ENCODE assay signal across 18 cellular contexts in the genomic region with DNA sequence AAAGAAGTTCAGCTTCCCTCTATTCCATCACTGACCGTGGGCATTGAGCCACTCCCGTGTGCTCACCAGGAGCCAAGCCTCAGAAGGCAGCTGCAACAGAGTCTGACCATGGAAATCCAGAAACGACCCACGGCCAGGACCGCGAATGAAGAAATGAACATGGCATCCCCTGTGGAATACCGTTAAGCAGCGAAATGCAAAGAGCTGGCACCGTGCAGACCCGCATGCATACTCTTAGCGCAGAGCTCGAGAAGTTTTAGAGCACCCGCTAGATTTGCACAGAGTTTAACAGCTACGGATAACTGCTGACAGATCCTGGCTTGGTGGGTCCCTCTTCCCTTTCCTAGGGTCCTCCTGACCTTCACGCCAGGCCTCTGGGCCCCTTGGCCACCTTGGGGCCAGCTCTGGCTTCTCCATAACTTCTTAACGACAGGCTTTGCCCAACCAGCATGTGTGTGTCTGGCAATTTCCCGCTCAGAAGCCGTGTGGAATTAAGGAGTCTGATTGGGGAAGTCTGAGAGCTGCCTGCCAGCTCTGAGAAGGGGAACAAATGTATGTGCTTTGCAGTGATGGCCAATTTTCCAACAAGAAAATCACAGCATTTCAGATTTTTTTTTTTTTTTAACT.
"Had no signal": no experiment of that assay in that cellular context is flagged by ENCODE, and none has a peak within 500 bp of the region (broad histone marks: within the 10 kb centered on the region; RNA-seq: fewer than 3 reads in every experiment).

No MANE protein-coding gene starts in this region.

- H3K4me3 Mint-ChIP-seq: activated CD4-positive, alpha-beta memory T cell treated with anti-CD3 and anti-CD28 coated beads for 36 hours; activated CD4-positive, alpha-beta T cell treated with anti-CD3 and anti-CD28 coated beads for 36 hours; activated T-cell treated with anti-CD3 and anti-CD28 coated beads, Interleukin-2, amount 50 U/mL, for 72 hours; dendritic cell treated with granulocyte-macrophage colony-stimulating factor and Interleukin-4, amounts not matched to agents 40 ng/mL and 50 ng/mL, for 4 days; neural progenitor cell; T-cell; WTC11 had no signal

- H3K4me3 ChIP-seq: left lung, neural progenitor cell, ovary, tibial nerve had no signal

- ATAC-seq: activated CD4-positive, alpha-beta T cell treated with anti-CD3 and anti-CD28 coated beads for 36 hours; activated naive CD4-positive, alpha-beta T cell treated with anti-CD3 and anti-CD28 coated beads, Interleukin-2, amount 50 U/mL, for 72 hours; activated T-cell treated with anti-CD3 and anti-CD28 coated beads, Interleukin-2, amount 50 U/mL, for 72 hours; left lung; T-cell; WTC11 had no signal

- H3K4me1 Mint-ChIP-seq: activated CD4-positive, alpha-beta T cell treated with anti-CD3 and anti-CD28 coated beads for 36 hours; neural progenitor cell; T-cell; WTC11 had no signal

- H3K9ac ChIP-seq: neural progenitor cell, SK-N-SH had no signal

- H3K27me3 ChIP-seq: left lung, neural progenitor cell, ovary, tibial nerve had no signal

- H3K27ac Mint-ChIP-seq: activated CD4-positive, alpha-beta memory T cell treated with anti-CD3 and anti-CD28 coated beads for 36 hours; activated CD4-positive, alpha-beta T cell treated with anti-CD3 and anti-CD28 coated beads for 36 hours; activated naive CD4-positive, alpha-beta T cell treated with anti-CD3 and anti-CD28 coated beads, Interleukin-2, amount 50 U/mL, for 72 hours; activated T-cell treated with anti-CD3 and anti-CD28 coated beads, Interleukin-2, amount 50 U/mL, for 72 hours; dendritic cell treated with granulocyte-macrophage colony-stimulating factor and Interleukin-4, amounts not matched to agents 40 ng/mL and 50 ng/mL, for 4 days; neural progenitor cell; T-cell; WTC11 had no signal

- H3K27ac ChIP-seq: left lung, neural progenitor cell, ovary, tibial nerve had no signal

- H3K36me3 ChIP-seq: left lung, neural progenitor cell, ovary, tibial nerve had no signal

- H3K9me3 Mint-ChIP-seq: dendritic cell treated with granulocyte-macrophage colony-stimulating factor and Interleukin-4, amounts not matched to agents 40 ng/mL and 50 ng/mL, for 4 days had no signal

- H3K27me3 Mint-ChIP-seq: activated CD4-positive, alpha-beta memory T cell treated with anti-CD3 and anti-CD28 coated beads for 36 hours; activated CD4-positive, alpha-beta T cell treated with anti-CD3 and anti-CD28 coated beads for 36 hours had no signal

- DNase-seq: activated CD4-positive, alpha-beta T cell treated with anti-CD3 and anti-CD28 coated beads for 36 hours; activated gamma-delta T cell treated with Interleukin-2 at 50 U/mL for 16 hours; activated T-cell treated with anti-CD3 and anti-CD28 coated beads, Interleukin-2, amount 50 U/mL, for 72 hours; cerebellar nuclear complex; effector memory CD4-positive, alpha-beta T cell; SK-N-SH; stimulated activated naive CD4-positive, alpha-beta T cell had no signal

- FAIRE-seq: bronchial epithelial cell, islet of Langerhans had no signal

- H3K4me1 ChIP-seq: left lung, neural progenitor cell had no signal

- H3K9me3 ChIP-seq: ovary, SK-N-SH had no signal

- H3K4me2 ChIP-seq: neural progenitor cell, SK-N-SH had no signal

- H3K9me2 ChIP-seq: SK-N-SH had no signal

- H3K36me3 Mint-ChIP-seq: activated CD4-positive, alpha-beta memory T cell treated with anti-CD3 and anti-CD28 coated beads for 36 hours; activated naive CD4-positive, alpha-beta T cell treated with anti-CD3 and anti-CD28 coated beads, Interleukin-2, amount 50 U/mL, for 72 hours; neural progenitor cell; T-cell had no signal

- H2AFZ ChIP-seq: neural progenitor cell had no signal
